ENCODE assay signal across 15 cellular contexts in genomic region chr12:6826125-6826733, GRCh38. TPM values are rescaled to one million over a fixed set of nuclear protein-coding genes. Genes with fewer than 3 reads are reported as not detected.
A peak's percentile ranks its signal among the peaks of the same experiment; 100 is the strongest.
DNase-seq lines count a peak whose midpoint lies in the region; ATAC-seq and TF ChIP-seq lines count a peak whose summit lies in the region.
"Had no signal": no experiment of that assay in that cellular context is flagged by ENCODE, and none has a peak within 500 bp of the region (broad histone marks: within the 10 kb centered on the region; RNA-seq: fewer than 3 reads in every experiment).

No MANE protein-coding gene starts in this region.

- H3K4me1 ChIP-seq in iPS-15b (ENCODE audit: control insufficient read depth, insufficient read depth, low read length) (peaks cover 15% of the 10 kb centered on the region), vagina (peaks cover 58% of the 10 kb centered on the region)

- in situ Hi-C loops in GM13976 (cut with MboI; ENCODE audit: low sequenced_read_pairs, unreplicated experiment): loop anchor here (10.0 kb wide), 1 partner anchor 71 kb away; the partner anchor contains the start of gene MLF2

- H3K4me3 ChIP-seq in iPS-15b (ENCODE audit: low read depth, low read length): peak overlapping the region; percentile 5
- no peak overlapping the region for H3K4me3 ChIP-seq in vagina
- H3K4me3 ChIP-seq: right lobe of liver had no signal

- TF ChIP-seq POLR2A in vagina (IDR thresholded peaks at IDR 0.05): no peak

- H3K27me3 Mint-ChIP-seq in activated naive CD4-positive, alpha-beta T cell treated with anti-CD3 and anti-CD28 coated beads, Interleukin-2, amount 50 U/mL, for 24 hours: peaks cover 9% of the 10 kb centered on the region

- no peak for ATAC-seq in HG03139 (IDR thresholded peaks at IDR 0.05; ENCODE audit: unreplicated experiment)

- intact Hi-C loops in vagina (cut with DNase I): loop anchor here (2.0 to 5.0 kb wide), 4 partner anchors 47 to 209 kb away; partner anchors contain the start of genes MLF2 and PTMS

- no peak overlapping the region for H3K9ac ChIP-seq in iPS-15b (ENCODE audit: low read depth, low read length)

- no peaks in the 10 kb centered on the region for H3K9me3 Mint-ChIP-seq in activated naive CD4-positive, alpha-beta T cell treated with anti-CD3 and anti-CD28 coated beads, Interleukin-2, amount 50 U/mL, for 24 hours
- H3K9me3 Mint-ChIP-seq: activated CD4-positive, alpha-beta memory T cell treated with anti-CD3 and anti-CD28 coated beads for 36 hours; activated T-helper 2 cell treated with anti-CD3 and anti-CD28 coated beads, Interferon-gamma antibody, Interleukin-2, Interleukin-4, amounts not matched to agents 10 μg/mL and 5 μg/mL and 100 μg/mL, durations not matched to agents 14 hours and 24 hours and 36 hours; T-helper 1 cell treated with Interleukin-12 subunit alpha and Interleukin-12 subunit beta and Interleukin-4 antibody, amounts not matched to agents 30 μg/mL and 1 μg/mL, for 36 hours had no signal

- H3K27ac ChIP-seq in RWPE1: peak overlapping the region; percentile 78; the same call in 1 of the 2 replicates
- peak overlapping the region; percentile 92 for H3K27ac ChIP-seq in vagina
- H3K27ac ChIP-seq: right lobe of liver had no signal

- peaks cover 37% of the 10 kb centered on the region for H3K27me3 ChIP-seq in iPS-15b (ENCODE audit: control insufficient read depth, insufficient read depth, low read length)
- no peaks in the 10 kb centered on the region for H3K27me3 ChIP-seq in vagina
- H3K27me3 ChIP-seq: right lobe of liver had no signal

- TF ChIP-seq CTCF in RWPE1 (conservative IDR thresholded peaks at IDR 0.05; ENCODE audit: low read depth) (no peak), vagina (IDR thresholded peaks at IDR 0.05) (no peak), GM13976 (IDR thresholded peaks at IDR 0.05; ENCODE audit: borderline replicate concordance, control extremely low read depth, extremely low read depth, insufficient read depth, missing control alignments) (no peak)

- H3K27ac Mint-ChIP-seq in activated naive CD4-positive, alpha-beta T cell treated with anti-CD3 and anti-CD28 coated beads, Interleukin-2, amount 50 U/mL, for 24 hours: peak overlapping the region; percentile 17
- H3K27ac Mint-ChIP-seq: activated naive CD8-positive, alpha-beta T cell; activated T-helper 2 cell treated with anti-CD3 and anti-CD28 coated beads, Interferon-gamma antibody, Interleukin-2, Interleukin-4, amounts not matched to agents 10 μg/mL and 5 μg/mL and 100 μg/mL, durations not matched to agents 14 hours and 24 hours and 36 hours; T-helper 1 cell treated with Interleukin-12 subunit alpha and Interleukin-12 subunit beta and Interleukin-4 antibody, amounts not matched to agents 30 μg/mL and 1 μg/mL, for 36 hours had no signal

- H3K4me1 Mint-ChIP-seq in activated naive CD4-positive, alpha-beta T cell treated with anti-CD3 and anti-CD28 coated beads, Interleukin-2, amount 50 U/mL, for 24 hours: peaks cover 28% of the 10 kb centered on the region

- no peak overlapping the region for H3K4me3 Mint-ChIP-seq in activated naive CD4-positive, alpha-beta T cell treated with anti-CD3 and anti-CD28 coated beads, Interleukin-2, amount 50 U/mL, for 24 hours
- H3K4me3 Mint-ChIP-seq: activated CD4-positive, alpha-beta memory T cell treated with anti-CD3 and anti-CD28 coated beads for 36 hours; activated naive CD8-positive, alpha-beta T cell; T-helper 1 cell treated with Interleukin-12 subunit alpha and Interleukin-12 subunit beta and Interleukin-4 antibody, amounts not matched to agents 30 μg/mL and 1 μg/mL, for 36 hours had no signal

- no peak for DNase-seq in activated naive CD4-positive, alpha-beta T cell (lab: John Stamatoyannopoulos, UW)
- DNase-seq in RWPE1 (ENCODE audit: low spot score): no peak
- no peak for DNase-seq in vagina (ENCODE audit: extremely low spot score in 2 of 2)
- no peak for DNase-seq in GM13976 (ENCODE audit: low spot score)
- no peak for DNase-seq in HEK293T (ENCODE audit: extremely low spot score)

- no peaks in the 10 kb centered on the region for H3K36me3 Mint-ChIP-seq in activated naive CD4-positive, alpha-beta T cell treated with anti-CD3 and anti-CD28 coated beads, Interleukin-2, amount 50 U/mL, for 24 hours
- H3K36me3 Mint-ChIP-seq: activated CD4-positive, alpha-beta memory T cell treated with anti-CD3 and anti-CD28 coated beads for 36 hours; activated naive CD8-positive, alpha-beta T cell had no signal

- POLR2A ChIA-PET in RWPE1 (lab: Yijun Ruan, JAX; ENCODE audit: low non-redundant PET) (no interaction called here), HEK293T (lab: Yijun Ruan, JAX) (interaction anchor here (1.7 to 5.5 kb wide), 4 partner anchors 14 to 103 kb away, joined by 8 to 49 read pairs (median 36); partner anchors contain the start of genes CDCA3, COPS7A, GNB3 and MLF2)

- H3K9me3 ChIP-seq in iPS-15b (ENCODE audit: control insufficient read depth, insufficient read depth, low read length) (no peaks in the 10 kb centered on the region), vagina (no peaks in the 10 kb centered on the region)
- H3K9me3 ChIP-seq: ascending aorta, right lobe of liver had no signal

- CTCF ChIA-PET in RWPE1 (lab: Yijun Ruan, JAX) (interaction anchor here (2.7 kb wide), 1 partner anchor 73 kb away, joined by 20 read pairs; the partner anchor contains the start of gene MLF2), HEK293T (lab: Yijun Ruan, JAX) (interaction anchor here (1.6 to 2.5 kb wide), 3 partner anchors 68 to 73 kb away, joined by 7 to 28 read pairs (median 10); partner anchors contain the start of gene MLF2)

- peaks cover 20% of the 10 kb centered on the region for H3K36me3 ChIP-seq in iPS-15b (ENCODE audit: control insufficient read depth, insufficient read depth, low read length)
- H3K36me3 ChIP-seq in vagina: no peaks in the 10 kb centered on the region
- H3K36me3 ChIP-seq: right lobe of liver had no signal

TF ChIP-seq in HEK293T, 16 proteins besides CTCF, POLR2A, EP300 and RAD21:
- TF ChIP-seq FOXM1 (IDR thresholded peaks at IDR 0.05; ENCODE audit: borderline replicate concordance) (no peak), HDGF (IDR thresholded peaks at IDR 0.05; ENCODE audit: borderline replicate concordance) (no peak)

RNA-seq across cellular contexts. Expression of gene P3H3, which starts 2.0 kb away (rescaled TPM):
- total RNA-seq in vagina: 37.3 TPM

RNA-seq across cellular contexts. Expression of gene GPR162, which starts 4.6 kb away (rescaled TPM):
- 3.2 TPM for total RNA-seq in vagina
- total RNA-seq: HepG2 had no signal

RNA-seq across cellular contexts. Expression of gene GNB3, which starts 14.5 kb away (rescaled TPM):
- 5.2 TPM for total RNA-seq in vagina

RNA-seq across cellular contexts. Expression of gene CDCA3, which starts 24.9 kb away (rescaled TPM):
- 8.6 TPM for total RNA-seq in vagina
- total RNA-seq: ascending aorta had no signal

RNA-seq across cellular contexts. Expression of gene USP5, which starts 25.7 kb away (rescaled TPM):
- total RNA-seq in vagina: 36.6 TPM
